In the genomic region with DNA sequence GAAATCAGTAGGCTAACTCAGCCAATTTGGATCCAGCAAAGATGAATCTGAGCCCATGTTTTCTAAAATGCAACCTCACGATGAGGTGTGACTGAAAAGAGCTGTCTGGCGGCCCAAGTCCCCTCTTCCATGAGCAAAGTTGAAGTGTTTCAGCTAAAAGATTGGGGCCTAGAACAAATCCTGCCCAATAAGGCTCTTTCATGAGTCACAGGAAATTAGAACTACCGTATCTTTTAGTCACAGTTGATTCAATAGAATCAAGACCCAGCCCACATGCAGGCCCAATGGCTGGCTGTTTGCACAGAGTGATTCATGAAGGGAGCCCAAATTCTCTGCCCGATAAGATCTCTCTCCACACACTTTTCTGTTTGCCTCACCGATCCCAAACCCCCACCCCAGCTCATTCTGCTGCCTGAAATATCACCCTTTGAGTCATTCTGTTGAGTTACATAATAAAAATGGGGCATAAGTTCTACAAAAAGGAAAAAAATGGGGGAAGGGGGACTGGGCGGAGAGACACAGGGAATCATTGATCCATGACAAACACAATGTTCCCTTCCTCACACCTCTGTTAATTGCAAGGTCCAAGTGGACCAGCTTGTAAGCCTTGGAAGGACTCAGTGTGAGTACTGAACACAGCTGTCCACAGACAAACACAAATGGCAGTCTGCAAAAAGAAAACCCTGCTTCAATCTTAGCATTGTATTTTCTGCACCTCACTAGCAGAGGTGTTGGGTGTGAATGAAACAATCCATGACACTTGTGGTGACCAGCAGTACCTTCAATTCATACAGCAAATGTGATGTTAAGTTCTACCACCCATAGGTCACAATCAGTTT, we compare ENCODE assay signal across 14 cellular contexts. TPM values are rescaled to one million over a fixed set of nuclear protein-coding genes. Genes with fewer than 3 reads are reported as not detected.
DNase-seq lines count a peak whose midpoint lies in the region; ATAC-seq, FAIRE-seq and TF ChIP-seq lines count a peak whose summit lies in the region.
"Had no signal": no experiment of that assay in that cellular context is flagged by ENCODE, and none has a peak within 500 bp of the region (broad histone marks: within the 10 kb centered on the region; RNA-seq: fewer than 3 reads in every experiment).

No MANE protein-coding gene starts in this region.

- CTCF ChIA-PET in BJ (lab: Yijun Ruan, JAX): interaction anchor here (0.6 to 1.7 kb wide), 4 partner anchors 9 to 57 kb away, joined by 3 to 7 read pairs (median 4); no protein-coding TSS in a partner anchor

- DNase-seq in BJ (ENCODE audit: low read depth) (peak; percentile 93), LoVo (ENCODE audit: low spot score) (peak; percentile 89), astrocyte (ENCODE audit: low read depth) (peak; percentile 94), left lung (peak in 1 of 2 donors; percentile 42), dorsolateral prefrontal cortex (no peak), DMS53 treated with DMSO at 0.1 percent for 48 hours (lab: John Stamatoyannopoulos, UW; ENCODE audit: unreplicated experiment) (no peak)
- no peak for DNase-seq in stimulated activated naive CD4-positive, alpha-beta T cell (lab: John Stamatoyannopoulos, UW)
- DNase-seq: cortex of kidney, DMS 273 treated with DMSO at 0.1 percent for 48 hours, NCI-H1092 treated with DMSO at 0.1 percent for 48 hours had no signal

- H3K9ac ChIP-seq in astrocyte (ENCODE audit: low read length): no peak overlapping the region

- H3K4me3 ChIP-seq in BJ (ENCODE audit: low read depth, low read length) (no peak overlapping the region), astrocyte (ENCODE audit: insufficient read depth, low read depth, low read length) (no peak overlapping the region), left lung (no peak overlapping the region), dorsolateral prefrontal cortex (no peak overlapping the region)
- H3K4me3 ChIP-seq: prostate gland, SK-N-MC had no signal

- H3K4me3 Mint-ChIP-seq in astrocyte (ENCODE audit: unreplicated experiment): no peak overlapping the region

- H3K36me3 Mint-ChIP-seq in astrocyte (ENCODE audit: low read depth, unreplicated experiment): no peaks in the 10 kb centered on the region

- H3K36me3 ChIP-seq in BJ (ENCODE audit: control insufficient read depth, insufficient read depth, low read length): no peaks in the 10 kb centered on the region
- H3K36me3 ChIP-seq in astrocyte (ENCODE audit: insufficient read depth, low read length): no peaks in the 10 kb centered on the region
- no peaks in the 10 kb centered on the region for H3K36me3 ChIP-seq in left lung
- H3K36me3 ChIP-seq: prostate gland had no signal

- H3K4me2 ChIP-seq in astrocyte (ENCODE audit: low read length): peak overlapping the region; percentile 68

- no peaks in the 10 kb centered on the region for H3K27me3 Mint-ChIP-seq in astrocyte (ENCODE audit: low read depth, unreplicated experiment)

- intact Hi-C loops in left lung (cut with DNase I) (no loop called here), dorsolateral prefrontal cortex (cut with DNase I) (no loop called here)

- H3K27me3 ChIP-seq in BJ (ENCODE audit: control insufficient read depth, insufficient read depth, low read length): no peaks in the 10 kb centered on the region
- no peaks in the 10 kb centered on the region for H3K27me3 ChIP-seq in astrocyte (ENCODE audit: insufficient read depth, low read length)
- no peaks in the 10 kb centered on the region for H3K27me3 ChIP-seq in left lung
- H3K27me3 ChIP-seq in dorsolateral prefrontal cortex: peaks cover 0 to 15% (median 0%) of the 10 kb centered on the region in 45 donors

- H3K27ac Mint-ChIP-seq in astrocyte (ENCODE audit: unreplicated experiment): no peak overlapping the region

- peaks cover 18% of the 10 kb centered on the region for H3K4me1 Mint-ChIP-seq in astrocyte (ENCODE audit: low read depth, unreplicated experiment)

- H3K27ac ChIP-seq in astrocyte (ENCODE audit: low read depth, low read length): peak overlapping the region; percentile 56
- peak overlapping the region; percentile 20 to 48 for H3K27ac ChIP-seq in left lung
- peak overlapping the region in 1 of 59 donors; percentile 18 for H3K27ac ChIP-seq in dorsolateral prefrontal cortex
- H3K27ac ChIP-seq: prostate gland, SK-N-MC had no signal

- H3K9me3 ChIP-seq in astrocyte (ENCODE audit: insufficient read depth, low read depth, low read length) (no peaks in the 10 kb centered on the region), left lung (peaks cover 0 to 5% of the 10 kb centered on the region in 2 donors)
- H3K9me3 ChIP-seq: prostate gland had no signal

- TF ChIP-seq CTCF in BJ (IDR thresholded peaks at IDR 0.05; ENCODE audit: insufficient read depth, low read depth, low read length): no peak
- no peak for TF ChIP-seq CTCF in astrocyte (IDR thresholded peaks at IDR 0.05; ENCODE audit: insufficient read depth, low read depth, low read length)
- no peak for TF ChIP-seq CTCF in left lung (IDR thresholded peaks at IDR 0.05)
- no peak for TF ChIP-seq CTCF in dorsolateral prefrontal cortex (IDR thresholded peaks at IDR 0.05 in 54 of 56, conservative IDR thresholded peaks at IDR 0.05 in 2 of 56; ENCODE audit: low read depth in 1 of 56, partially characterized antibody in 56 of 56)

- peak; percentile 49 for FAIRE-seq in astrocyte (lab: Jason Lieb, UNC)
- FAIRE-seq: islet of Langerhans had no signal

- TF ChIP-seq POLR2A in GM18505 (IDR thresholded peaks at IDR 0.05; ENCODE audit: borderline replicate concordance, extremely low read depth, insufficient read depth, insufficient read length): no peak

- peaks cover 13% of the 10 kb centered on the region for H3K4me1 ChIP-seq in astrocyte (ENCODE audit: insufficient read depth, low read length)
- peaks cover 16 to 39% of the 10 kb centered on the region in 2 donors for H3K4me1 ChIP-seq in left lung
- H3K4me1 ChIP-seq: prostate gland had no signal

- H2AFZ ChIP-seq in astrocyte (ENCODE audit: low read depth, low read length): peak overlapping the region; percentile 7

- H3K9me3 Mint-ChIP-seq in astrocyte (ENCODE audit: unreplicated experiment): peaks cover 5% of the 10 kb centered on the region

- POLR2A ChIA-PET in BJ (lab: Charles Lee): interaction anchor here (0.6 kb wide), 1 partner anchor 1443 kb away, joined by 3 read pairs; no protein-coding TSS in a partner anchor

- H4K20me1 ChIP-seq in astrocyte (ENCODE audit: insufficient read depth, low read length): no peaks in the 10 kb centered on the region

- H3K79me2 ChIP-seq in astrocyte (ENCODE audit: insufficient read depth, low read length): no peaks in the 10 kb centered on the region

- ATAC-seq in left lung: peak; percentile 75
- no peak for ATAC-seq in GM18505 (IDR thresholded peaks at IDR 0.05; ENCODE audit: unreplicated experiment)

RNA-seq across cellular contexts. Expression of a gene that starts 13.8 kb away (rescaled TPM):
- 0.23 and 0.31 TPM in 2 replicates for polyA plus RNA-seq in BJ (2011; rRNA removed)
- polyA minus RNA-seq in BJ (2011; rRNA and poly(A)+ RNA removed): 0.38 and 0.67 TPM in 2 replicates
- 0.24 and 0.39 TPM in 2 replicates for total RNA-seq in astrocyte
- 10 to 100 TPM in 1 of 2 donors, 1 to 10 TPM in 1; 6.4 to 12.1 TPM for total RNA-seq in left lung
- total RNA-seq in dorsolateral prefrontal cortex: 10 to 100 TPM in 1 of 120 experiments, 1 to 10 TPM in 119; 1.4 to 10.0 (median 4.2) TPM

Comparison
In these comparisons a context has a peak if more than half of its experiments do, and no peak if none do; other contexts are left out.
1. DNase-seq: peak in BJ (single experiment), LoVo (single experiment) and astrocyte (single experiment); none in stimulated activated naive CD4-positive, alpha-beta T cell (0 of 6), dorsolateral prefrontal cortex (0 of 10) and DMS53 treated with DMSO at 0.1 percent for 48 hours (single experiment).